Comparison of ENCODE assay signal across 8 cellular contexts in the genomic region with DNA sequence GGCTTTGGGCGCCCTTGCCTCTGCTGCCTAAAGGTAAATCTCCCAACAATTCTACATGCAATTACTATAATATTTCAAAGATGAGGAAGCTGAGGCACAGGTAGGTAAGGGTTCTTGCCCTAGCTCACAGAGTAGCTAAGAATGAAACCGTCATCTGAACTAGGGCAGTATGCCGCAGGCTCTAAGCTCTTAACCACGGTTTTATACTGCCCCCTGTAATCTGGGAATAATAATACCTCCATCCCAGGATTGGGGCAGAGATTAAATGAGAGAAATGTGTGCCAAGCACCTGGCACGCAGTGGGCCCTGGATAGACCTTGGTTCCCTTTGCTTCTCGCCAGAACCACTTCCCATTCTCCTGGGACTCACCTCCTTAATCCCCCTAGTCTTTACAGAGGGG. TPM values are rescaled to one million over a fixed set of nuclear protein-coding genes. Genes with fewer than 3 reads are reported as not detected.
DNase-seq lines count a peak whose midpoint lies in the region; ATAC-seq lines count a peak whose summit lies in the region.

No MANE protein-coding gene starts in this region.

- DNase-seq in CD8-positive, alpha-beta memory T cell: no peak
- DNase-seq in amniotic epithelial cell (ENCODE audit: low read depth): peak; percentile 29
- peak in 1 of 2 donors; percentile 26 for DNase-seq in memory B cell (ENCODE audit: low spot score in 2 of 2)
- DNase-seq in activated T-cell treated with anti-CD3 and anti-CD28 coated beads, Interleukin-2, amount 50 U/mL, for 1 hour: no peak

- peaks cover 53 to 69% of the 10 kb centered on the region in 2 donors for H3K27me3 Mint-ChIP-seq in CD8-positive, alpha-beta memory T cell
- H3K27me3 Mint-ChIP-seq in IgD-negative memory B cell (peaks cover 47% of the 10 kb centered on the region), memory B cell (peaks cover 14% of the 10 kb centered on the region)

- no peaks in the 10 kb centered on the region for H3K36me3 ChIP-seq in CD8-positive, alpha-beta memory T cell (ENCODE audit: insufficient read depth, low read length)

- peak; percentile 44 for ATAC-seq in memory B cell (ENCODE audit: low read depth)
- ATAC-seq in HG03025 (IDR thresholded peaks at IDR 0.05; ENCODE audit: low FRiP score, unreplicated experiment): no peak
- ATAC-seq in GM21825 (IDR thresholded peaks at IDR 0.05; ENCODE audit: unreplicated experiment): no peak
- ATAC-seq in HG02571 (IDR thresholded peaks at IDR 0.05; ENCODE audit: unreplicated experiment): no peak

- POLR2A ChIA-PET in CD8-positive, alpha-beta memory T cell (lab: Charles Lee): no interaction called here

- peaks cover 29% of the 10 kb centered on the region for H3K4me1 ChIP-seq in CD8-positive, alpha-beta memory T cell (ENCODE audit: insufficient read depth, low read length)

- H3K27me3 ChIP-seq in CD8-positive, alpha-beta memory T cell (ENCODE audit: insufficient read depth, low read length, poor library complexity, severe bottlenecking): peaks cover 32% of the 10 kb centered on the region

- H3K36me3 Mint-ChIP-seq in CD8-positive, alpha-beta memory T cell: no peaks in the 10 kb centered on the region
- H3K36me3 Mint-ChIP-seq in IgD-negative memory B cell (peaks cover 2% of the 10 kb centered on the region), memory B cell (no peaks in the 10 kb centered on the region)

- no peak overlapping the region for H3K27ac ChIP-seq in CD8-positive, alpha-beta memory T cell (ENCODE audit: low read depth, low read length)

- H3K4me1 Mint-ChIP-seq in CD8-positive, alpha-beta memory T cell: peaks cover 32 to 43% (median 37%) of the 10 kb centered on the region in 3 donors
- H3K4me1 Mint-ChIP-seq in IgD-negative memory B cell (peaks cover 22 to 32% (median 30%) of the 10 kb centered on the region in 3 donors), memory B cell (peaks cover 30% of the 10 kb centered on the region)

- no peak overlapping the region for H3K4me3 ChIP-seq in CD8-positive, alpha-beta memory T cell (ENCODE audit: low read length)

- H3K4me3 Mint-ChIP-seq in CD8-positive, alpha-beta memory T cell: peak overlapping the region in 4 of 7 donors; percentile 15 to 66 (median 62)
- peak overlapping the region; percentile 63 to 94 (median 90) for H3K4me3 Mint-ChIP-seq in IgD-negative memory B cell
- peak overlapping the region; percentile 76 for H3K4me3 Mint-ChIP-seq in memory B cell

- H3K9me3 ChIP-seq in CD8-positive, alpha-beta memory T cell (ENCODE audit: low read length): no peaks in the 10 kb centered on the region

- H3K27ac Mint-ChIP-seq in CD8-positive, alpha-beta memory T cell: no peak overlapping the region
- peak overlapping the region in 2 of 3 donors; percentile 28 to 80 for H3K27ac Mint-ChIP-seq in IgD-negative memory B cell
- H3K27ac Mint-ChIP-seq in memory B cell: peak overlapping the region; percentile 64

- CTCF ChIA-PET in CD8-positive, alpha-beta memory T cell (lab: Charles Lee): interaction anchor here (1.0 kb wide), 1 partner anchor 179 kb away, joined by 3 read pairs; no protein-coding TSS in a partner anchor

- no peaks in the 10 kb centered on the region for H3K9me3 Mint-ChIP-seq in CD8-positive, alpha-beta memory T cell
- H3K9me3 Mint-ChIP-seq in IgD-negative memory B cell (peaks cover 0 to 1% (median 0%) of the 10 kb centered on the region in 3 donors), memory B cell (no peaks in the 10 kb centered on the region)

RNA-seq across cellular contexts. Expression of a gene that starts 1.5 kb away (rescaled TPM):
- not detected for total RNA-seq in CD8-positive, alpha-beta memory T cell
- not detected for polyA plus RNA-seq in CD8-positive, alpha-beta memory T cell
- 3.7 TPM for polyA plus RNA-seq in IgD-negative memory B cell

RNA-seq across cellular contexts. Expression of a gene that starts 28.0 kb away (rescaled TPM):
- total RNA-seq in CD8-positive, alpha-beta memory T cell: 10 to 100 TPM in 1 of 2 experiments, 1 to 10 TPM in 1; 9.3 to 10.2 TPM
- 6.8 TPM for polyA plus RNA-seq in CD8-positive, alpha-beta memory T cell
- polyA plus RNA-seq in IgD-negative memory B cell: 11.3 TPM

Comparison
In these comparisons a context has a peak if more than half of its experiments do, and no peak if none do; other contexts are left out.
1. H3K27ac Mint-ChIP-seq: peak in IgD-negative memory B cell (2 of 3) and memory B cell (single experiment); none in CD8-positive, alpha-beta memory T cell (0 of 8).
2. Peak in every context shown above with its lines, with median percentiles within 50 percentile points of each other: H3K4me3 Mint-ChIP-seq.